1 cellular context compared by ENCODE assay signal in the genomic region with DNA sequence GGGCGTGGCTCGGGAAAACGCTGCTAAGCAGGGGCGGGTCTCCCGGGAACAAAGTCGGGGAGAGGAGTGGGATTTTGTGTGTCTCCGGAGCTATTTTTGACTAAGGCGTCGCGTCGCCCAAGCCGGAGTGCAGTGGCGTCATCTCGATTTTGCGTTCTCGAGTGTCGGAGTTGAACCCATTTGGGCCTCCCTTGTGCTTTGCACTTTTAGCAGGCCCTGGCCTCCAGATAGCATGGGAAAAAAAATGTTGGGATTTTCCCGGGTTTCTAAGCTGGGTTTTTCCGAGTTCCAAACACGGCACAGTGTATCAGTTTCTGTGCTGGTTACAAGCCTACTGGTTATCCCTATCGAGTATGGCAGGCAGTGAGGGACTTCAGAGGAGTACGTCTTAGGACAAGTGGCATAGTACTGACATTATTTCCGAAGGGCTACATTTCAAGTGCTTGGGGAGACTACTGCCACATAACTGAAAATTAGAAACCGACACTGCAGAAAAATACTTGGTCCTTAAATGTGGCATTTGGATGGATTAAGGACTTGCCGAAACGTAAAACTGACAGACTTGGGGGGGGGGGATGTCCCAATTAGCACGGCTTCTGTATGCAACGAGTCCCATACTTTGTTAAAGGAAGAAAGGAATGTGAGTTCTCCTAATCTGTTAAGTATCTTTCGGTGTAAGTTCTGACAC.
TF ChIP-seq lines count a peak whose summit lies in the region.

No MANE protein-coding gene starts in this region.

TF ChIP-seq in HepG2, 621 proteins besides CTCF, POLR2A, EP300 and RAD21 (continued from another document and continues in another):
- no peak for TF ChIP-seq ATF7-NPFF (CRISPR knock-in tag; IDR thresholded peaks at IDR 0.05; ENCODE audit: low read depth)
- no peak for TF ChIP-seq FOXM1 (CRISPR knock-in tag; IDR thresholded peaks at IDR 0.05)
- TF ChIP-seq PATZ1 (CRISPR knock-in tag; IDR thresholded peaks at IDR 0.05): peak; percentile 34; the same call in 1 of the 2 replicates
- TF ChIP-seq GZF1 (CRISPR knock-in tag; IDR thresholded peaks at IDR 0.05): no peak
- TF ChIP-seq, protein P1, sequence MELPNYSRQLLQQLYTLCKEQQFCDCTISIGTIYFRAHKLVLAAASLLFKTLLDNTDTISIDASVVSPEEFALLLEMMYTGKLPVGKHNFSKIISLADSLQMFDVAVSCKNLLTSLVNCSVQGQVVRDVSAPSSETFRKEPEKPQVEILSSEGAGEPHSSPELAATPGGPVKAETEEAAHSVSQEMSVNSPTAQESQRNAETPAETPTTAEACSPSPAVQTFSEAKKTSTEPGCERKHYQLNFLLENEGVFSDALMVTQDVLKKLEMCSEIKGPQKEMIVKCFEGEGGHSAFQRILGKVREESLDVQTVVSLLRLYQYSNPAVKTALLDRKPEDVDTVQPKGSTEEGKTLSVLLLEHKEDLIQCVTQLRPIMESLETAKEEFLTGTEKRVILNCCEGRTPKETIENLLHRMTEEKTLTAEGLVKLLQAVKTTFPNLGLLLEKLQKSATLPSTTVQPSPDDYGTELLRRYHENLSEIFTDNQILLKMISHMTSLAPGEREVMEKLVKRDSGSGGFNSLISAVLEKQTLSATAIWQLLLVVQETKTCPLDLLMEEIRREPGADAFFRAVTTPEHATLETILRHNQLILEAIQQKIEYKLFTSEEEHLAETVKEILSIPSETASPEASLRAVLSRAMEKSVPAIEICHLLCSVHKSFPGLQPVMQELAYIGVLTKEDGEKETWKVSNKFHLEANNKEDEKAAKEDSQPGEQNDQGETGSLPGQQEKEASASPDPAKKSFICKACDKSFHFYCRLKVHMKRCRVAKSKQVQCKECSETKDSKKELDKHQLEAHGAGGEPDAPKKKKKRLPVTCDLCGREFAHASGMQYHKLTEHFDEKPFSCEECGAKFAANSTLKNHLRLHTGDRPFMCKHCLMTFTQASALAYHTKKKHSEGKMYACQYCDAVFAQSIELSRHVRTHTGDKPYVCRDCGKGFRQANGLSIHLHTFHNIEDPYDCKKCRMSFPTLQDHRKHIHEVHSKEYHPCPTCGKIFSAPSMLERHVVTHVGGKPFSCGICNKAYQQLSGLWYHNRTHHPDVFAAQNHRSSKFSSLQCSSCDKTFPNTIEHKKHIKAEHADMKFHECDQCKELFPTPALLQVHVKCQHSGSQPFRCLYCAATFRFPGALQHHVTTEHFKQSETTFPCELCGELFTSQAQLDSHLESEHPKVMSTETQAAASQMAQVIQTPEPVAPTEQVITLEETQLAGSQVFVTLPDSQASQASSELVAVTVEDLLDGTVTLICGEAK (IDR thresholded peaks at IDR 0.05): no peak
- TF ChIP-seq, protein P1 (CRISPR knock-in tag; IDR thresholded peaks at IDR 0.05): no peak
- TF ChIP-seq HMGXB3 (CRISPR knock-in tag; IDR thresholded peaks at IDR 0.05; ENCODE audit: borderline replicate concordance): no peak
- 0 out of 2 replicates have a peak, but pooled peaks have one; percentile 7 for TF ChIP-seq ZNF607 (CRISPR knock-in tag; IDR thresholded peaks at IDR 0.05; ENCODE audit: borderline replicate concordance)
- TF ChIP-seq PAX8 (CRISPR knock-in tag; IDR thresholded peaks at IDR 0.05; ENCODE audit: borderline replicate concordance): no peak
- peak; percentile 56; the same call in 1 of the 2 replicates for TF ChIP-seq SNAI1 (CRISPR knock-in tag; IDR thresholded peaks at IDR 0.05; ENCODE audit: borderline replicate concordance)
- TF ChIP-seq SALL2 (CRISPR knock-in tag; IDR thresholded peaks at IDR 0.05): no peak; the same call in 1 of the 2 replicates
- no peak for TF ChIP-seq CREM (IDR thresholded peaks at IDR 0.05)
- no peak for TF ChIP-seq CREM (CRISPR knock-in tag; IDR thresholded peaks at IDR 0.05)
- TF ChIP-seq ZNF75D (CRISPR knock-in tag; IDR thresholded peaks at IDR 0.05; ENCODE audit: borderline replicate concordance): no peak
- TF ChIP-seq TCF7 (IDR thresholded peaks at IDR 0.05; ENCODE audit: low read depth): peak; percentile 14; the same call in 1 of the 2 replicates
- peak; percentile 97 for TF ChIP-seq SRSF4 (IDR thresholded peaks at IDR 0.05; ENCODE audit: low read depth, low read length, poor library complexity, severe bottlenecking)
- TF ChIP-seq ZNF44 (CRISPR knock-in tag; IDR thresholded peaks at IDR 0.05): no peak
- no peak for TF ChIP-seq ZNF546 (CRISPR knock-in tag; conservative IDR thresholded peaks at IDR 0.05)
- no peak; the same call in 1 of the 2 replicates for TF ChIP-seq YEATS4 (CRISPR knock-in tag; IDR thresholded peaks at IDR 0.05; ENCODE audit: borderline replicate concordance)
- TF ChIP-seq ZNF850 (CRISPR knock-in tag; conservative IDR thresholded peaks at IDR 0.05): no peak
- TF ChIP-seq EHMT2 (IDR thresholded peaks at IDR 0.05; ENCODE audit: borderline replicate concordance, low read depth, low read length): no peak
- TF ChIP-seq ATRX (CRISPR knock-in tag; IDR thresholded peaks at IDR 0.05; ENCODE audit: borderline replicate concordance): no peak
- TF ChIP-seq ZNF564 (CRISPR knock-in tag; IDR thresholded peaks at IDR 0.05): peak; percentile 46; the same call in 1 of the 2 replicates
- no peak for TF ChIP-seq YEATS2 (CRISPR knock-in tag; IDR thresholded peaks at IDR 0.05; ENCODE audit: borderline replicate concordance)
- TF ChIP-seq ZNF382 (CRISPR knock-in tag; IDR thresholded peaks at IDR 0.05; ENCODE audit: borderline replicate concordance): 0 out of 2 replicates have a peak, but pooled peaks have one; percentile 15
- TF ChIP-seq RBAK (CRISPR knock-in tag; IDR thresholded peaks at IDR 0.05): no peak
- TF ChIP-seq TCF7L2 (IDR thresholded peaks at IDR 0.05; ENCODE audit: low read depth, low read length): no peak
- TF ChIP-seq ZNF552 (CRISPR knock-in tag; IDR thresholded peaks at IDR 0.05; ENCODE audit: borderline replicate concordance): peak; percentile 22; the same call in 1 of the 2 replicates
- TF ChIP-seq ZNF10 (CRISPR knock-in tag; IDR thresholded peaks at IDR 0.05; ENCODE audit: borderline replicate concordance, low read depth): no peak
- no peak for TF ChIP-seq IRF1 (CRISPR knock-in tag; IDR thresholded peaks at IDR 0.05; ENCODE audit: low read depth)
- no peak for TF ChIP-seq ZNF749 (CRISPR knock-in tag; IDR thresholded peaks at IDR 0.05; ENCODE audit: borderline replicate concordance)
- no peak for TF ChIP-seq TERF1 (CRISPR knock-in tag; IDR thresholded peaks at IDR 0.05)
- no peak for TF ChIP-seq TAF15 (IDR thresholded peaks at IDR 0.05; ENCODE audit: low read depth, low read length, poor library complexity, severe bottlenecking)
- TF ChIP-seq KLF9 (CRISPR knock-in tag; IDR thresholded peaks at IDR 0.05; ENCODE audit: low read depth): no peak; the same call in 1 of the 2 replicates
- TF ChIP-seq HOXA3 (CRISPR knock-in tag; IDR thresholded peaks at IDR 0.05): peak; percentile 29; the same call in 1 of the 2 replicates
- peak; percentile 1 for TF ChIP-seq CBX1 (IDR thresholded peaks at IDR 0.05; ENCODE audit: low read depth)
- no peak for TF ChIP-seq CREB3 (CRISPR knock-in tag; IDR thresholded peaks at IDR 0.05)
- TF ChIP-seq TMF1 (CRISPR knock-in tag; IDR thresholded peaks at IDR 0.05; ENCODE audit: low read depth): no peak
